ENCODE assay signal across 8 cellular contexts in the genomic region with DNA sequence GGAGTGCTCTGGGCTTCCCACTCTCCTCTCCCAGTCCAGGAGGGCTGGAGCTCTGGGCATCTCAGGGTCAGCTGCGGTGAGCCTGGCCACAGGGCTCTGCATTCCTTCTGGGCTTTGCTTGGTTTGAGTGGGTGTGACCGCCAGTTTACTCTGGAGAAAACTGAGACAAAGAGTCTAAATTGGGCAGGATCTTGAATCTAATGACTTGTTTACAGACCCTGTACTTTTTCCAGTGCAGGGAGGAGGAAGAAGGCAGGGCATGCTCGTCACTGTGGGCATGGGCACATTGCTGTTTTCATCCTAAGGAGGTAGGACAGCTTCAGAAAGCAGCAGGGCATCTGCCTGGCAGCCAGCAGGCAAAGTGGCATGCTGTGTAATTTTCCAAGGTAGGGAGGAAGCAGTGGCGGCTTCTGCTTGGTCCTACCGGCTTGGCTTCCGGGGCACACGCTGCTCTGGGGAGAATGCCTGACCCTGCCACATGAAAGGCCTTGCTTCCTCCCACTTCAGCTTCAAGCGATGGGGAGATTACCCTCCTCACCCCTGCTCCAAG. TPM values are rescaled to one million over a fixed set of nuclear protein-coding genes. Genes with fewer than 3 reads are reported as not detected.
DNase-seq lines count a peak whose midpoint lies in the region; ATAC-seq, FAIRE-seq and TF ChIP-seq lines count a peak whose summit lies in the region.

No MANE protein-coding gene starts in this region.

- no peaks in the 10 kb centered on the region for H3K27me3 ChIP-seq in tibial nerve

- peak in 1 of 2 donors; percentile 57 for TF ChIP-seq EP300 in tibial nerve (IDR thresholded peaks at IDR 0.05)

- WGBS in tibial nerve, 2 donors: 49 to 54% methylated on average over 4 to 8 of the region's 8 CpGs

- H3K9me3 ChIP-seq in tibial nerve: no peaks in the 10 kb centered on the region

- ATAC-seq in HG02973 (IDR thresholded peaks at IDR 0.05; ENCODE audit: unreplicated experiment): peak; percentile 21
- ATAC-seq in left lobe of liver: peak; percentile 24

- H3K4me3 ChIP-seq in tibial nerve: no peak overlapping the region

- no peaks in the 10 kb centered on the region for H3K36me3 ChIP-seq in tibial nerve

- H3K27ac ChIP-seq in tibial nerve: peak overlapping the region in 3 of 4 donors; percentile 53 to 80 (median 75)

- no peak for TF ChIP-seq CTCF in tibial nerve (IDR thresholded peaks at IDR 0.05)
- no peak for TF ChIP-seq CTCF in D721Med (IDR thresholded peaks at IDR 0.05; ENCODE audit: insufficient read depth, missing control alignments)

- peak; percentile 36 for DNase-seq in CD1c-positive myeloid dendritic cell (ENCODE audit: extremely low spot score)
- DNase-seq in activated gamma-delta T cell (lab: John Stamatoyannopoulos, UW): peak; percentile 17
- DNase-seq in left lobe of liver (ENCODE audit: low spot score): no peak
- no peak for DNase-seq in tibial nerve (ENCODE audit: low spot score in 2 of 2)
- DNase-seq in D721Med (ENCODE audit: insufficient read length, low spot score): no peak
- no peak for DNase-seq in NCI-H345 treated with DMSO at 0.1 percent for 48 hours (lab: John Stamatoyannopoulos, UW; ENCODE audit: unreplicated experiment)
- no peak for DNase-seq in mesenteric fat pad (ENCODE audit: low spot score)

- peaks cover 0 to 65% (median 50%) of the 10 kb centered on the region in 4 donors for H3K4me1 ChIP-seq in tibial nerve

- no peak for FAIRE-seq in D721Med (lab: Jason Lieb, UNC)

- TF ChIP-seq POLR2A in tibial nerve (IDR thresholded peaks at IDR 0.05): peak in 1 of 2 donors; percentile 4

RNA-seq across cellular contexts. Expression of a gene that starts 22.9 kb away (rescaled TPM):
- total RNA-seq in left lobe of liver (3.4 TPM), tibial nerve (10 to 100 TPM; 21.3 to 57.9 (median 52.6) TPM), mesenteric fat pad (30.9 TPM)

Comparison
In these comparisons a context has a peak if more than half of its experiments do, and no peak if none do; other contexts are left out.
1. DNase-seq: peak in CD1c-positive myeloid dendritic cell (single experiment) and activated gamma-delta T cell (single experiment); none in left lobe of liver (single experiment), tibial nerve (0 of 2), D721Med (single experiment), NCI-H345 treated with DMSO at 0.1 percent for 48 hours (single experiment) and mesenteric fat pad (single experiment).